ENCODE assay signal across 8 cellular contexts in genomic region chr1:52032785-52033131, GRCh38. TPM values are rescaled to one million over a fixed set of nuclear protein-coding genes. Genes with fewer than 3 reads are reported as not detected.
DNase-seq lines count a peak whose midpoint lies in the region; ATAC-seq and TF ChIP-seq lines count a peak whose summit lies in the region.

No MANE protein-coding gene starts in this region.

- peak overlapping the region; percentile 84 to 86 for H3K4me3 ChIP-seq in SK-N-SH (ENCODE audit: low read depth in 2 of 2, low read length in 1 of 2)

- H3K27me3 ChIP-seq in SK-N-SH (ENCODE audit: insufficient read depth): no peaks in the 10 kb centered on the region

- H3K4me3 Mint-ChIP-seq in activated T-cell treated with anti-CD3 and anti-CD28 coated beads, Interleukin-2, amount 50 U/mL, for 24 hours: peak overlapping the region; percentile 95

- peaks cover 14% of the 10 kb centered on the region; the same call in 1 of the 2 replicates for H4K20me1 ChIP-seq in SK-N-SH (ENCODE audit: insufficient read depth)

- H3K4me1 ChIP-seq in SK-N-SH (ENCODE audit: control insufficient read depth in 1 of 2, insufficient read depth in 2 of 2, low read depth in 1 of 2, low read length in 1 of 2): peaks cover 7 to 16% of the 10 kb centered on the region in 2 experiments; a peak in 3 of 4 replicates

- peak overlapping the region; percentile 87 for H3K9ac ChIP-seq in SK-N-SH

- DNase-seq in activated T-cell treated with anti-CD3 and anti-CD28 coated beads, Interleukin-2, amount 50 U/mL, for 24 hours: no peak
- DNase-seq in activated T-cell treated with anti-CD3 and anti-CD28 coated beads for 4 hours (no peak), SK-N-SH (peak; percentile 65), lung microvascular endothelial cell (ENCODE audit: low read depth in 2 of 2) (peak; percentile 59 to 75), substantia nigra (lab: John Stamatoyannopoulos, UW) (peak in 28 of 49 donors; percentile 1 to 45 (median 14)), GM19240 (ENCODE audit: insufficient read length, low spot score) (no peak)
- DNase-seq in effector CD4-positive, alpha-beta T cell: peak; percentile 3

- H3K27ac Mint-ChIP-seq in activated T-cell treated with anti-CD3 and anti-CD28 coated beads, Interleukin-2, amount 50 U/mL, for 24 hours: peak overlapping the region; percentile 97

- TF ChIP-seq EP300 in SK-N-SH (IDR thresholded peaks at IDR 0.05; ENCODE audit: borderline replicate concordance in 1 of 2, low read depth in 1 of 2, low read length in 1 of 2): no peak

- WGBS in SK-N-SH (ENCODE audit: low lambda C conversion rate): 4% methylated on average over 10 of the region's 24 CpGs

- H3K9me3 Mint-ChIP-seq in activated T-cell treated with anti-CD3 and anti-CD28 coated beads, Interleukin-2, amount 50 U/mL, for 24 hours: no peaks in the 10 kb centered on the region

- no peaks in the 10 kb centered on the region for H3K9me3 ChIP-seq in SK-N-SH

- peak overlapping the region; percentile 98 for H3K4me2 ChIP-seq in SK-N-SH

- peaks cover 11% of the 10 kb centered on the region for H3F3A ChIP-seq in SK-N-SH (replicated peaks; ENCODE audit: insufficient read depth)

- H3K9me2 ChIP-seq in SK-N-SH: no peaks in the 10 kb centered on the region

- peaks cover 38% of the 10 kb centered on the region for H3K4me1 Mint-ChIP-seq in activated T-cell treated with anti-CD3 and anti-CD28 coated beads, Interleukin-2, amount 50 U/mL, for 24 hours (ENCODE audit: low read depth)

- CTCF ChIA-PET in SK-N-SH (lab: Yijun Ruan, JAX): interaction anchor here (0.6 to 3.2 kb wide), 3 partner anchors 12 to 265 kb away, joined by 3 to 9 read pairs (median 9); no protein-coding TSS in a partner anchor

- TF ChIP-seq RAD21 in SK-N-SH (IDR thresholded peaks at IDR 0.05; ENCODE audit: low read length): no peak

- peak; percentile 50 for ATAC-seq in HG03066 (IDR thresholded peaks at IDR 0.05; ENCODE audit: low read depth, unreplicated experiment)

- H3K36me3 Mint-ChIP-seq in activated T-cell treated with anti-CD3 and anti-CD28 coated beads, Interleukin-2, amount 50 U/mL, for 24 hours (ENCODE audit: low read depth): peaks cover 69% of the 10 kb centered on the region

- H2AFZ ChIP-seq in SK-N-SH (ENCODE audit: low read depth): no peak overlapping the region

- H3K27me3 Mint-ChIP-seq in activated T-cell treated with anti-CD3 and anti-CD28 coated beads, Interleukin-2, amount 50 U/mL, for 24 hours: no peaks in the 10 kb centered on the region

- H3K27ac ChIP-seq in SK-N-SH (ENCODE audit: low read depth in 2 of 2, low read length in 1 of 2) (peak overlapping the region; percentile 80 to 85), substantia nigra (ENCODE audit: low read depth, low read length, poor library complexity, severe bottlenecking) (peak overlapping the region; percentile 17)

- H3K79me2 ChIP-seq in SK-N-SH (ENCODE audit: insufficient read depth): peaks cover 48% of the 10 kb centered on the region

- H3K36me3 ChIP-seq in SK-N-SH (replicated peaks in 1 of 2; ENCODE audit: control insufficient read depth in 1 of 2, insufficient read depth in 2 of 2, low read length in 1 of 2): peaks cover 17 to 23% of the 10 kb centered on the region in 2 experiments

- TF ChIP-seq CTCF in SK-N-SH (IDR thresholded peaks at IDR 0.05): no peak

- POLR2A ChIA-PET in SK-N-SH (lab: Yijun Ruan, JAX): interaction anchor here (0.9 to 2.3 kb wide), 4 partner anchors 9 to 24 kb away, joined by 3 to 15 read pairs (median 4); partner anchors contain the start of genes BTF3L4 and TXNDC12

TF ChIP-seq in SK-N-SH, 30 proteins besides CTCF, POLR2A, EP300 and RAD21:
- TF ChIP-seq EZH2phosphoT487 (IDR thresholded peaks at IDR 0.05; ENCODE audit: borderline replicate concordance, low read depth) (no peak), FOSL2 (IDR thresholded peaks at IDR 0.05; ENCODE audit: borderline replicate concordance, low read depth) (no peak), TAF1 (IDR thresholded peaks at IDR 0.05; ENCODE audit: borderline replicate concordance, low read depth, low read length) (no peak), REST (IDR thresholded peaks at IDR 0.05; ENCODE audit: low read depth, low read length) (0 out of 2 replicates have a peak, but pooled peaks have one; percentile 60)
- TF ChIP-seq, protein P1, sequence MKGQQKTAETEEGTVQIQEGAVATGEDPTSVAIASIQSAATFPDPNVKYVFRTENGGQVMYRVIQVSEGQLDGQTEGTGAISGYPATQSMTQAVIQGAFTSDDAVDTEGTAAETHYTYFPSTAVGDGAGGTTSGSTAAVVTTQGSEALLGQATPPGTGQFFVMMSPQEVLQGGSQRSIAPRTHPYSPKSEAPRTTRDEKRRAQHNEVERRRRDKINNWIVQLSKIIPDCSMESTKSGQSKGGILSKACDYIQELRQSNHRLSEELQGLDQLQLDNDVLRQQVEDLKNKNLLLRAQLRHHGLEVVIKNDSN (IDR thresholded peaks at IDR 0.05; ENCODE audit: borderline replicate concordance, low read depth): no peak

RNA-seq across cellular contexts. Expression of gene KTI12, which starts 0.9 kb away (rescaled TPM):
- 13.7 and 13.9 TPM in 2 replicates for polyA plus RNA-seq in SK-N-SH (2012; rRNA removed)
- 9.9 and 10.8 TPM in 2 replicates for polyA plus RNA-seq in SK-N-SH (2012; cell fraction: cytosol; rRNA removed)
- polyA plus RNA-seq in SK-N-SH (2012; cell fraction: nucleus; rRNA removed): 12.3 and 14.0 TPM in 2 replicates
- total RNA-seq in lung microvascular endothelial cell: 6.3 and 9.7 TPM in 2 replicates

RNA-seq across cellular contexts. Expression of gene TXNDC12, which starts 22.2 kb away (rescaled TPM):
- 37.2 and 42.2 TPM in 2 replicates for polyA plus RNA-seq in SK-N-SH (2012; rRNA removed)
- polyA plus RNA-seq in SK-N-SH (2012; cell fraction: cytosol; rRNA removed): 49.5 and 55.8 TPM in 2 replicates
- 13.9 and 25.5 TPM in 2 replicates for polyA plus RNA-seq in SK-N-SH (2012; cell fraction: nucleus; rRNA removed)
- total RNA-seq in lung microvascular endothelial cell: 15.9 and 24.6 TPM in 2 replicates

RNA-seq across cellular contexts. Expression of gene BTF3L4, which starts 23.3 kb away (rescaled TPM):
- 26.1 and 40.3 TPM in 2 replicates for polyA plus RNA-seq in SK-N-SH (2012; rRNA removed)
- 48.0 and 67.3 TPM in 2 replicates for polyA plus RNA-seq in SK-N-SH (2012; cell fraction: cytosol; rRNA removed)
- 8.5 and 23.7 TPM in 2 replicates for polyA plus RNA-seq in SK-N-SH (2012; cell fraction: nucleus; rRNA removed)
- 22.0 and 28.1 TPM in 2 replicates for total RNA-seq in lung microvascular endothelial cell

RNA-seq across cellular contexts. Expression of gene RAB3B, which starts 42.3 kb away (rescaled TPM):
- polyA plus RNA-seq in SK-N-SH (2012; rRNA removed): 10.2 and 12.4 TPM in 2 replicates
- polyA plus RNA-seq in SK-N-SH (2012; cell fraction: cytosol; rRNA removed): 11.4 and 12.8 TPM in 2 replicates
- 9.2 and 15.1 TPM in 2 replicates for polyA plus RNA-seq in SK-N-SH (2012; cell fraction: nucleus; rRNA removed)
- 1.2 and 6.8 TPM in 2 replicates for total RNA-seq in lung microvascular endothelial cell

Comparison
In these comparisons a context has a peak if more than half of its experiments do, and no peak if none do; other contexts are left out.
1. DNase-seq: peak in SK-N-SH (single experiment), effector CD4-positive, alpha-beta T cell (single experiment), lung microvascular endothelial cell (2 of 2) and substantia nigra (28 of 49); none in activated T-cell treated with anti-CD3 and anti-CD28 coated beads, Interleukin-2, amount 50 U/mL, for 24 hours (single experiment), activated T-cell treated with anti-CD3 and anti-CD28 coated beads for 4 hours (single experiment) and GM19240 (single experiment).